Comparison of ENCODE assay signal across 1 cellular context in the genomic region with DNA sequence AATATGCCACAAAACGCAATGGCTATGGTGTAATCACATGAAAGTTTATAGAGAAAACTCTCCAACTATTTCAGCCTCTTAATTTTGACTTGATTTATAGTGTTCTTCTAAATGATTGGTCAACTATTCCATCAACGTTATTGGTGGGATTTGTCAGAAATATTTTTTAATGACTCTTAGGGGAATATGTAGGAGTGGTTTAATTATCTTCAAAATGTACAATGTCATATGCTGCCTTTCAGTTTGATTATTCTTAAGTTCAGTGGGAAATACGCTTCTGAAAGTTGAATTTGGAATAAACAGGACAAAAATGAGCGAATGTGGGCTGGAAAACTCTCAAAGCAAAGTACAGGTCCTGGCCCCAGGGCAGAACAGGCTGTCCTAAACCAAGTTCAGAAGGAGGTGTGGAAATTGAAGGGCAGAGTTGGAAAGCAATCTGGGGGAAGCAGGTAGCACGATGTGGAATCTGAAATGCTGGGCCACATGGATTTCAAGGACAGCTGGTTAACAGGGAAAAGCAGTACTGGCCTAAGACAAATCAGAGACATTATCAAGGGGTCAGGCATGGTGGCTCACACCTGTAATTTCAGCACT.
TF ChIP-seq lines count a peak whose summit lies in the region.

No MANE protein-coding gene starts in this region.

TF ChIP-seq in A549, 52 proteins besides CTCF, POLR2A, EP300 and RAD21 (continued from another document):
- TF ChIP-seq, protein P1, sequence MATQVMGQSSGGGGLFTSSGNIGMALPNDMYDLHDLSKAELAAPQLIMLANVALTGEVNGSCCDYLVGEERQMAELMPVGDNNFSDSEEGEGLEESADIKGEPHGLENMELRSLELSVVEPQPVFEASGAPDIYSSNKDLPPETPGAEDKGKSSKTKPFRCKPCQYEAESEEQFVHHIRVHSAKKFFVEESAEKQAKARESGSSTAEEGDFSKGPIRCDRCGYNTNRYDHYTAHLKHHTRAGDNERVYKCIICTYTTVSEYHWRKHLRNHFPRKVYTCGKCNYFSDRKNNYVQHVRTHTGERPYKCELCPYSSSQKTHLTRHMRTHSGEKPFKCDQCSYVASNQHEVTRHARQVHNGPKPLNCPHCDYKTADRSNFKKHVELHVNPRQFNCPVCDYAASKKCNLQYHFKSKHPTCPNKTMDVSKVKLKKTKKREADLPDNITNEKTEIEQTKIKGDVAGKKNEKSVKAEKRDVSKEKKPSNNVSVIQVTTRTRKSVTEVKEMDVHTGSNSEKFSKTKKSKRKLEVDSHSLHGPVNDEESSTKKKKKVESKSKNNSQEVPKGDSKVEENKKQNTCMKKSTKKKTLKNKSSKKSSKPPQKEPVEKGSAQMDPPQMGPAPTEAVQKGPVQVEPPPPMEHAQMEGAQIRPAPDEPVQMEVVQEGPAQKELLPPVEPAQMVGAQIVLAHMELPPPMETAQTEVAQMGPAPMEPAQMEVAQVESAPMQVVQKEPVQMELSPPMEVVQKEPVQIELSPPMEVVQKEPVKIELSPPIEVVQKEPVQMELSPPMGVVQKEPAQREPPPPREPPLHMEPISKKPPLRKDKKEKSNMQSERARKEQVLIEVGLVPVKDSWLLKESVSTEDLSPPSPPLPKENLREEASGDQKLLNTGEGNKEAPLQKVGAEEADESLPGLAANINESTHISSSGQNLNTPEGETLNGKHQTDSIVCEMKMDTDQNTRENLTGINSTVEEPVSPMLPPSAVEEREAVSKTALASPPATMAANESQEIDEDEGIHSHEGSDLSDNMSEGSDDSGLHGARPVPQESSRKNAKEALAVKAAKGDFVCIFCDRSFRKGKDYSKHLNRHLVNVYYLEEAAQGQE (IDR thresholded peaks at IDR 0.05): no peak
- TF ChIP-seq POLR2AphosphoS2 (conservative IDR thresholded peaks at IDR 0.05; ENCODE audit: low read length) (no peak), FOSB (CRISPR knock-in tag; IDR thresholded peaks at IDR 0.05) (no peak)
